14 cellular contexts compared by ENCODE assay signal in the genomic region with DNA sequence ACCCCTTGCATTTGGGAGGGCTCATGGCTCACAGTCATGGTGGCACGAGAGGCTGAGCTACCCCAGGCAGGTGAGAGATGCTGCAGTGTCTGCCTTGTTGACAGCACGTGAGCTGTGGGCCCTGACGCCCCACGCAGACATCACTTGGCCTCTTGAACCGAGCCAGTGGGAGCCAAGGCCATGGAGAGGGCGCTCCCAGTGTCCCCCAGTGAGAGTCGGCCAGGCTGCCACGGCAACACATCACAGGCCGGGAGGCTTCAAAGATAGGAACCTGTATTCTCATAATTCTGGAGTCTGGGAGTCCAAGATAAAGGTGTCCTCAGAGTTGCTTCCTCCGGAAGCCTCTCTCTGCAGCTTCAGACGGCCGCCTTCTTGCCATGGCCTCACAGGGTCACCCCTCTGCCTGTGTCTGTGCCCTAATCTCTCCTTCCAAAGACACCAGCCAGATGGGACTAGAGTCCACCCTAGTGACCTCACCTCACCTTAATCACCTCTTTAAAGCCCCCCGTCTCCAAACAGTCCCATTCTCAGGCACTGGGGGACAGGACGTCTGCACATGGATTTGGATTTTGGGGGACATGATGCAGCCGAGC.
DNase-seq lines count a peak whose midpoint lies in the region; ATAC-seq, FAIRE-seq and TF ChIP-seq lines count a peak whose summit lies in the region.
"Had no signal": no experiment of that assay in that cellular context is flagged by ENCODE, and none has a peak within 500 bp of the region (broad histone marks: within the 10 kb centered on the region; RNA-seq: fewer than 3 reads in every experiment).

No MANE protein-coding gene starts in this region.

- no peaks in the 10 kb centered on the region for H3K79me2 ChIP-seq in K562 (ENCODE audit: control insufficient read depth, insufficient read depth, low read length)

- H3K36me3 ChIP-seq in K562 (ENCODE audit: control insufficient read depth, insufficient read depth, low read length) (no peaks in the 10 kb centered on the region), HAP-1 (replicated peaks) (no peaks in the 10 kb centered on the region)
- H3K36me3 ChIP-seq: BE2C had no signal

- H3K27ac ChIP-seq in K562 (ENCODE audit: extremely low read depth, low read depth, low read length), result peak overlapping the region; percentile 75
- H3K27ac ChIP-seq: A549 had no signal

- TF ChIP-seq RAD21 in K562 (CRISPR knock-in tag; conservative IDR thresholded peaks at IDR 0.05 in 1 of 2, IDR thresholded peaks at IDR 0.05 in 1 of 2), result peak; percentile 23 to 49

- H3K4me3 ChIP-seq in K562 (no peak overlapping the region), HAP-1 (no peak overlapping the region)
- H3K4me3 ChIP-seq: A549 had no signal

- H3K9me1 ChIP-seq in K562 (ENCODE audit: control insufficient read depth, insufficient read depth, low read length), result peaks cover 3% of the 10 kb centered on the region

- peak overlapping the region; percentile 72 for H3K4me2 ChIP-seq in K562 (ENCODE audit: insufficient read depth, low read length)
- H3K4me2 ChIP-seq: A549 had no signal

- peak; percentile 92 for ATAC-seq in K562
- no peak for ATAC-seq in HG02642 (IDR thresholded peaks at IDR 0.05; ENCODE audit: poor library complexity, unreplicated experiment)
- ATAC-seq in GM21737 (IDR thresholded peaks at IDR 0.05; ENCODE audit: unreplicated experiment), result no peak
- ATAC-seq: A549; CD8-positive, alpha-beta T cell had no signal

- no peaks in the 10 kb centered on the region for H4K20me1 ChIP-seq in K562 (replicated peaks; ENCODE audit: control insufficient read depth, insufficient read depth, low read length)

- DNase-seq in OCI-M1 (lab: John Stamatoyannopoulos, UW) (peak; percentile 90), K562 (ENCODE audit: extremely low read depth in 1 of 4, low spot score in 3 of 4) (peak; percentile 85 to 96 (median 87)), inferior parietal cortex (ENCODE audit: extremely low spot score) (peak; percentile 30), HAP-1 (ENCODE audit: low spot score in 2 of 2) (no peak), pons (ENCODE audit: low spot score) (no peak)
- DNase-seq: BE2C; CD8-positive, alpha-beta T cell; DMS53; GF-D8; H7 had no signal

- BruUV-seq in K562 (replicated peaks; lab: Mats Ljungman, UMichigan), result no TSS peak

- FAIRE-seq in K562 (lab: Jason Lieb, UNC), result peak; percentile 98
- FAIRE-seq: A549, GM19239 had no signal

- no peaks in the 10 kb centered on the region for H3K9me3 ChIP-seq in K562 (replicated peaks; ENCODE audit: control insufficient read depth, insufficient read depth, low read depth, low read length)
- H3K9me3 ChIP-seq in HAP-1, result no peaks in the 10 kb centered on the region
- H3K9me3 ChIP-seq: A549, BE2C had no signal

- intact Hi-C loops in K562 (cut with micrococcal nuclease), result loop anchor here (5.0 to 10.0 kb wide), 2 partner anchors 117 to 349 kb away; no protein-coding TSS in a partner anchor

- TF ChIP-seq POLR2A in K562 (conservative IDR thresholded peaks at IDR 0.05), result no peak

- H3K27me3 ChIP-seq in K562 (ENCODE audit: control insufficient read depth in 2 of 2, insufficient read depth in 2 of 2, low read length in 2 of 2), result no peaks in the 10 kb centered on the region
- H3K27me3 ChIP-seq in HAP-1 (ENCODE audit: low read depth), result no peaks in the 10 kb centered on the region
- H3K27me3 ChIP-seq: BE2C had no signal

- peak; percentile 95 for TF ChIP-seq EP300 in K562 (IDR thresholded peaks at IDR 0.05; ENCODE audit: low read length)

- 6% methylated on average over 13 of the region's 15 CpGs for WGBS in K562 (ENCODE audit: insufficient coverage, low coverage, missing lambda C conversion rate)

- H2AFZ ChIP-seq in K562 (ENCODE audit: low read depth, low read length), result peak overlapping the region; percentile 74

- POLR2A ChIA-PET in K562 (lab: Yijun Ruan, JAX), result interaction anchor here (0.6 to 3.0 kb wide), 7 partner anchors 10 to 340 kb away, joined by 3 to 12 read pairs (median 3); a partner anchor contains a TSS

- CTCF ChIA-PET in K562 (lab: Yijun Ruan, JAX; ENCODE audit: low intra/inter-chr PET ratio), result no interaction called here

- in situ Hi-C loops in K562 (cut with MboI) (no loop called here), HAP-1 (cut with MboI; ENCODE audit: low sequenced_read_pairs) (no loop called here)

- peak in 2 of 3 experiments; percentile 15 to 16; a peak in 1 of 6 replicates for TF ChIP-seq CTCF in K562 (IDR thresholded peaks at IDR 0.05 in 2 of 3, conservative IDR thresholded peaks at IDR 0.05 in 1 of 3; ENCODE audit: insufficient read depth in 2 of 3, low read depth in 1 of 3, low read length in 3 of 3)

- H3K4me1 ChIP-seq in K562 (replicated peaks in 1 of 2; ENCODE audit: control insufficient read depth in 2 of 2, insufficient read depth in 2 of 2, low read length in 2 of 2) (peaks cover 41 to 51% of the 10 kb centered on the region in 2 experiments), HAP-1 (no peaks in the 10 kb centered on the region)
- H3K4me1 ChIP-seq: A549 had no signal

- peak overlapping the region; percentile 45 to 69; a peak in 3 of 4 replicates for H3K9ac ChIP-seq in K562 (ENCODE audit: insufficient read depth in 1 of 2, low read depth in 2 of 2, low read length in 2 of 2)

TF ChIP-seq in K562, 482 proteins besides CTCF, POLR2A, EP300 and RAD21 (continues in another document):
- TF ChIP-seq, protein P1, sequence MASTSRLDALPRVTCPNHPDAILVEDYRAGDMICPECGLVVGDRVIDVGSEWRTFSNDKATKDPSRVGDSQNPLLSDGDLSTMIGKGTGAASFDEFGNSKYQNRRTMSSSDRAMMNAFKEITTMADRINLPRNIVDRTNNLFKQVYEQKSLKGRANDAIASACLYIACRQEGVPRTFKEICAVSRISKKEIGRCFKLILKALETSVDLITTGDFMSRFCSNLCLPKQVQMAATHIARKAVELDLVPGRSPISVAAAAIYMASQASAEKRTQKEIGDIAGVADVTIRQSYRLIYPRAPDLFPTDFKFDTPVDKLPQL (IDR thresholded peaks at IDR 0.05; ENCODE audit: extremely low read depth, insufficient read length), result no peak
- TF ChIP-seq MECOM (CRISPR knock-in tag; IDR thresholded peaks at IDR 0.05), result no peak
- TF ChIP-seq CHCHD3 (CRISPR knock-in tag; IDR thresholded peaks at IDR 0.05), result no peak
- no peak for TF ChIP-seq PTTG1 (tag; IDR thresholded peaks at IDR 0.05; ENCODE audit: low read depth)
- TF ChIP-seq, protein P2, sequence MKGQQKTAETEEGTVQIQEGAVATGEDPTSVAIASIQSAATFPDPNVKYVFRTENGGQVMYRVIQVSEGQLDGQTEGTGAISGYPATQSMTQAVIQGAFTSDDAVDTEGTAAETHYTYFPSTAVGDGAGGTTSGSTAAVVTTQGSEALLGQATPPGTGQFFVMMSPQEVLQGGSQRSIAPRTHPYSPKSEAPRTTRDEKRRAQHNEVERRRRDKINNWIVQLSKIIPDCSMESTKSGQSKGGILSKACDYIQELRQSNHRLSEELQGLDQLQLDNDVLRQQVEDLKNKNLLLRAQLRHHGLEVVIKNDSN (CRISPR knock-in tag; IDR thresholded peaks at IDR 0.05), result peak; percentile 71

Comparison
In these comparisons a context has a peak if more than half of its experiments do, and no peak if none do; other contexts are left out.
1. DNase-seq: peak in OCI-M1 (single experiment), K562 (4 of 4) and inferior parietal cortex (single experiment); none in HAP-1 (0 of 2) and pons (single experiment).